Comparison of ENCODE assay signal across 24 cellular contexts in the genomic region with DNA sequence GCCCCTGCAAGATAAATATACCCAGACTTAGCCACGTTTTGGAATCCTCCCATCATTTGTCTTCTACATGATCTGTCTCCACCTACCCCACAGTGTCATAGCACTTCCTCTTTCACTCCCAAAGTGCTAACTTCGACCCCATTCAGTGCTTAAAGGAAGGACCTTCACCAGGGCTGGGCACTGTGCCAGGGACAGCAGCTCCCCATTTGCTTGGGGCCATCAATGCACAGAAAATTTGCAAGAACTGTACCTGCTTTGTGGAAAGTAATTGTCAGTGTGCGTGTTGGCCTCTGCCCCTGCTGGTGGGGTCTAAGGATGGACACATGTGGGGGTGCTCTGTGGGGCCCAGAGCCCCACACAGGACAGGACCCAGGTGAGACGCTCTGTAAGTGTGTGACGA. TPM values are rescaled to one million over a fixed set of nuclear protein-coding genes. Genes with fewer than 3 reads are reported as not detected.
DNase-seq lines count a peak whose midpoint lies in the region; ATAC-seq, FAIRE-seq and TF ChIP-seq lines count a peak whose summit lies in the region.
"Had no signal": no experiment of that assay in that cellular context is flagged by ENCODE, and none has a peak within 500 bp of the region (broad histone marks: within the 10 kb centered on the region; RNA-seq: fewer than 3 reads in every experiment).

No MANE protein-coding gene starts in this region.

- DNase-seq in right atrium auricular region (ENCODE audit: low spot score) = peak; percentile 42
- DNase-seq in left cardiac atrium = no peak
- DNase-seq in OCI-LY7 (ENCODE audit: low spot score) = peak; percentile 1
- no peak for DNase-seq in GM12878 (ENCODE audit: low read depth, low spot score)
- DNase-seq in H54 (ENCODE audit: insufficient read length, low spot score) = no peak
- DNase-seq: activated B cell treated with CpG ODN at 0.5 μM for 24 hours; activated CD4-positive, alpha-beta T cell treated with anti-CD3 and anti-CD28 coated beads, Interleukin-2, amount 50 U/mL, for 48 hours; activated naive CD4-positive, alpha-beta T cell; activated T-cell treated with anti-CD3 and anti-CD28 coated beads, Interleukin-2, amount 50 U/mL, for 24 hours; colonic mucosa; GM23248; NCI-H2171; NCI-H524; stimulated activated CD4-positive, alpha-beta T cell treated with anti-CD3 and anti-CD28 coated beads, Interleukin-4, amount 100 ng/mL, for 24 hours had no signal

- no TSS peak for BruUV-seq in OCI-LY7 (replicated peaks; lab: Mats Ljungman, UMichigan)
- no TSS peak for BruUV-seq in GM12878 (replicated peaks; lab: Mats Ljungman, UMichigan)

- TF ChIP-seq CTCF in right atrium auricular region (IDR thresholded peaks at IDR 0.05) = no peak
- TF ChIP-seq CTCF in OCI-LY7 (conservative IDR thresholded peaks at IDR 0.05; ENCODE audit: low read length) = no peak
- no peak for TF ChIP-seq CTCF in GM12878 (IDR thresholded peaks at IDR 0.05 in 2 of 3, conservative IDR thresholded peaks at IDR 0.05 in 1 of 3; ENCODE audit: control insufficient read depth in 2 of 3, extremely low read depth in 1 of 3, insufficient read depth in 1 of 3, low read depth in 3 of 3, low read length in 3 of 3)

- ATAC-seq in left cardiac atrium (no peak), GM12878 (no peak), GM21717 (IDR thresholded peaks at IDR 0.05; ENCODE audit: unreplicated experiment) (no peak), GM21528 (IDR thresholded peaks at IDR 0.05; ENCODE audit: low FRiP score, unreplicated experiment) (no peak), GM19351 (IDR thresholded peaks at IDR 0.05; ENCODE audit: unreplicated experiment) (no peak)

- TF ChIP-seq POLR2A in GM12878 (IDR thresholded peaks at IDR 0.05; ENCODE audit: low read depth, low read length) (no peak), H54 (IDR thresholded peaks at IDR 0.05; ENCODE audit: low read depth, low read length) (no peak)

- H3K9me3 ChIP-seq in right atrium auricular region (no peaks in the 10 kb centered on the region), OCI-LY7 (ENCODE audit: low read length) (no peaks in the 10 kb centered on the region), GM12878 (replicated peaks; ENCODE audit: control insufficient read depth, insufficient read depth, low read length) (no peaks in the 10 kb centered on the region)
- H3K9me3 ChIP-seq: breast epithelium, colonic mucosa, SJSA1 had no signal

- CTCF ChIA-PET in OCI-LY7 (lab: Charles Lee; ENCODE audit: unreplicated experiment) (no interaction called here), GM12878 (lab: Yijun Ruan, JAX) (no interaction called here)

- H3K36me3 ChIP-seq in right atrium auricular region (no peaks in the 10 kb centered on the region), OCI-LY7 (ENCODE audit: insufficient read depth, low read length) (no peaks in the 10 kb centered on the region), GM12878 (ENCODE audit: control insufficient read depth in 2 of 2, insufficient read depth in 2 of 2, low read length in 1 of 2) (no peaks in the 10 kb centered on the region)
- H3K36me3 ChIP-seq: breast epithelium, colonic mucosa, SJSA1, tibial nerve had no signal

- no peak for FAIRE-seq in GM12878 (lab: Jason Lieb, UNC)
- no peak for FAIRE-seq in H54 (lab: Jason Lieb, UNC)
- FAIRE-seq: A204.1, endometrium, HTR-8/SVneo had no signal

- no peaks in the 10 kb centered on the region for H4K20me1 ChIP-seq in OCI-LY7 (ENCODE audit: insufficient read depth, low read length)
- H4K20me1 ChIP-seq in GM12878 (ENCODE audit: control insufficient read depth, insufficient read depth) = no peaks in the 10 kb centered on the region

- H3K27me3 ChIP-seq in right atrium auricular region (no peaks in the 10 kb centered on the region), GM12878 (replicated peaks in 1 of 2; ENCODE audit: control insufficient read depth in 2 of 2, insufficient read depth in 2 of 2, low read length in 1 of 2) (0 out of 4 replicates have a peak, but pooled peaks cover 0 to 2% of the 10 kb centered on the region in 2 experiments)
- H3K27me3 ChIP-seq: colonic mucosa, tibial nerve had no signal

- intact Hi-C loops in left cardiac atrium (cut with DNase I) = no loop called here
- intact Hi-C loops in OCI-LY7 (cut with micrococcal nuclease; ENCODE audit: unreplicated experiment) = no loop called here
- intact Hi-C loops in GM12878 (cut with micrococcal nuclease; ENCODE audit: unreplicated experiment) = loop anchor here (5.0 kb wide), 1 partner anchor 50 kb away; no protein-coding TSS in a partner anchor

- H3K4me1 ChIP-seq in right atrium auricular region (no peaks in the 10 kb centered on the region), OCI-LY7 (ENCODE audit: insufficient read depth, low read length, poor library complexity, severe bottlenecking) (no peaks in the 10 kb centered on the region), GM12878 (ENCODE audit: control insufficient read depth, insufficient read depth, low read length) (no peaks in the 10 kb centered on the region)
- H3K4me1 ChIP-seq: breast epithelium, colonic mucosa, SJSA1, tibial nerve had no signal

- no peak for TF ChIP-seq EP300 in GM12878 (IDR thresholded peaks at IDR 0.05; ENCODE audit: borderline replicate concordance in 1 of 2, control insufficient read depth in 1 of 2, low read depth in 2 of 2, low read length in 2 of 2)

- H2AFZ ChIP-seq in OCI-LY7 (ENCODE audit: low read length) (no peak overlapping the region), GM12878 (ENCODE audit: control insufficient read depth, low read depth, low read length) (no peak overlapping the region)
- H2AFZ ChIP-seq: GM23248 had no signal

- POLR2A ChIA-PET in OCI-LY7 (lab: Charles Lee) (no interaction called here), GM12878 (lab: Charles Lee) (no interaction called here)

- no peaks in the 10 kb centered on the region for H3K9me2 ChIP-seq in OCI-LY7 (ENCODE audit: insufficient read depth, low read length)

- RAD21 ChIA-PET in GM12878 (lab: Charles Lee; ENCODE audit: unreplicated experiment) = no interaction called here

- H3K79me2 ChIP-seq in OCI-LY7 (ENCODE audit: insufficient read depth, low read depth, low read length) = no peaks in the 10 kb centered on the region
- no peaks in the 10 kb centered on the region for H3K79me2 ChIP-seq in GM12878 (ENCODE audit: control insufficient read depth, insufficient read depth, low read length)

- in situ Hi-C loops in GM12878 (cut with MboI) = no loop called here

- SMC1A ChIA-PET in GM12878 (lab: Charles Lee; ENCODE audit: uncharacterized antibody, unreplicated experiment) = no interaction called here

- no peak for TF ChIP-seq RAD21 in GM12878 (IDR thresholded peaks at IDR 0.05; ENCODE audit: insufficient read depth, low read depth, low read length)

- H3K4me3 ChIP-seq in right atrium auricular region (no peak overlapping the region), OCI-LY7 (ENCODE audit: low read depth, low read length, poor library complexity, severe bottlenecking) (no peak overlapping the region), GM12878 (no peak overlapping the region)
- H3K4me3 ChIP-seq: breast epithelium, colonic mucosa, GM23248, SJSA1, tibial nerve had no signal

- H3K9ac ChIP-seq in GM12878 (ENCODE audit: control insufficient read depth, insufficient read depth, low read length) = no peak overlapping the region
- H3K9ac ChIP-seq: GM23248 had no signal

- WGBS in GM12878 (ENCODE audit: insufficient coverage, insufficient replicate concordance, low lambda C conversion rate, missing lambda C conversion rate) = 2% methylated on average over 5 of the region's 5 CpGs

- H3K27ac ChIP-seq in right atrium auricular region (no peak overlapping the region), OCI-LY7 (ENCODE audit: low read depth, low read length, poor library complexity, severe bottlenecking) (no peak overlapping the region), GM12878 (ENCODE audit: control insufficient read depth, insufficient read depth) (no peak overlapping the region)
- H3K27ac ChIP-seq: breast epithelium, colonic mucosa, GM23248, SJSA1, tibial nerve had no signal

- H3K4me2 ChIP-seq in OCI-LY7 (ENCODE audit: low read length) = no peak overlapping the region
- no peak overlapping the region for H3K4me2 ChIP-seq in GM12878 (ENCODE audit: control insufficient read depth, insufficient read depth)

RNA-seq across cellular contexts. Expression of a gene that starts 5.2 kb away (rescaled TPM):
- total RNA-seq in right atrium auricular region = not detected
- not detected for total RNA-seq in left cardiac atrium
- total RNA-seq in OCI-LY7 (2014; rRNA removed; shearing (Covaris generic)) = not detected in 2 replicates
- total RNA-seq in OCI-LY7 (2022) = not detected in 2 replicates
- not detected in 2 replicates for total RNA-seq in GM12878 (2013; cell fraction: nucleolus; rRNA removed)
- not detected in 2 replicates for total RNA-seq in GM12878 (2014; rRNA removed)
- total RNA-seq in GM12878 (2014; rRNA removed; fragmentation: Illumina TruSeq; extraction: Trizol) = not detected in 2 replicates
- total RNA-seq in GM12878 (2021) = not detected in 2 replicates
- not detected for polyA plus RNA-seq in GM12878 (2011; ENCODE audit: low read depth)
- not detected in 2 replicates for polyA plus RNA-seq in GM12878 (2011; rRNA removed)
- not detected in 2 replicates for polyA plus RNA-seq in GM12878 (2011; cell fraction: cytosol; rRNA removed)
- not detected in 2 replicates for polyA plus RNA-seq in GM12878 (2011; cell fraction: nucleus; rRNA removed)
- not detected in 2 replicates for polyA plus RNA-seq in GM12878 (2012)
- polyA plus RNA-seq in GM12878 (2014; fragmentation: Illumina TruSeq; extraction: Trizol) = not detected in 2 replicates
- not detected for polyA plus RNA-seq in GM12878 (2014; fragmentation: Nextera tagmentation; extraction: Ambion mirVana)
- polyA plus RNA-seq in GM12878 (2014; rRNA removed) = not detected in 2 replicates
- not detected for polyA plus RNA-seq in GM12878 (2016; fragmentation: Nextera tagmentation; extraction: Ambion mirVana)
- not detected in 2 replicates for polyA minus RNA-seq in GM12878 (2011; rRNA and poly(A)+ RNA removed)
- not detected in 2 replicates for polyA minus RNA-seq in GM12878 (2011; cell fraction: cytosol; rRNA and poly(A)+ RNA removed)
- polyA minus RNA-seq in GM12878 (2011; cell fraction: nucleus; rRNA and poly(A)+ RNA removed) = not detected in 2 replicates
- total RNA-seq: activated B cell treated with CpG ODN at 0.5 μM for 24 hours, breast epithelium, colonic mucosa, GM23248, myocyte, SJSA1 had no signal
- polyA plus RNA-seq: GM23248 had no signal

RNA-seq across cellular contexts. Expression of a gene that starts 54.4 kb away (rescaled TPM):
- total RNA-seq in right atrium auricular region = not detected
- total RNA-seq in left cardiac atrium = not detected
- total RNA-seq in OCI-LY7 (2014; rRNA removed; shearing (Covaris generic)) = not detected in 2 replicates
- total RNA-seq in OCI-LY7 (2022) = not detected in 2 replicates
- total RNA-seq in GM12878 (2013; cell fraction: nucleolus; rRNA removed) = not detected in 2 replicates
- not detected in 2 replicates for total RNA-seq in GM12878 (2014; rRNA removed)
- not detected in 2 replicates for total RNA-seq in GM12878 (2014; rRNA removed; fragmentation: Illumina TruSeq; extraction: Trizol)
- not detected in 2 replicates for total RNA-seq in GM12878 (2021)
- polyA plus RNA-seq in GM12878 (2011; ENCODE audit: low read depth) = not detected
- polyA plus RNA-seq in GM12878 (2011; rRNA removed) = not detected in 2 replicates
- polyA plus RNA-seq in GM12878 (2011; cell fraction: cytosol; rRNA removed) = not detected in 2 replicates
- polyA plus RNA-seq in GM12878 (2011; cell fraction: nucleus; rRNA removed) = not detected in 2 replicates
- not detected in 2 replicates for polyA plus RNA-seq in GM12878 (2012)
- polyA plus RNA-seq in GM12878 (2014; fragmentation: Illumina TruSeq; extraction: Trizol) = not detected in 2 replicates
- not detected for polyA plus RNA-seq in GM12878 (2014; fragmentation: Nextera tagmentation; extraction: Ambion mirVana)
- polyA plus RNA-seq in GM12878 (2014; rRNA removed) = not detected in 2 replicates
- not detected for polyA plus RNA-seq in GM12878 (2016; fragmentation: Nextera tagmentation; extraction: Ambion mirVana)
- not detected in 2 replicates for polyA minus RNA-seq in GM12878 (2011; rRNA and poly(A)+ RNA removed)
- polyA minus RNA-seq in GM12878 (2011; cell fraction: cytosol; rRNA and poly(A)+ RNA removed) = not detected in 2 replicates
- not detected in 2 replicates for polyA minus RNA-seq in GM12878 (2011; cell fraction: nucleus; rRNA and poly(A)+ RNA removed)
- total RNA-seq: activated B cell treated with CpG ODN at 0.5 μM for 24 hours, breast epithelium, colonic mucosa, GM23248, myocyte, SJSA1, tibial nerve had no signal
- polyA plus RNA-seq: GM23248 had no signal

Comparison
In these comparisons a context has a peak if more than half of its experiments do, and no peak if none do; other contexts are left out.
1. DNase-seq: peak in right atrium auricular region (single experiment) and OCI-LY7 (single experiment); none in left cardiac atrium (single experiment), GM12878 (single experiment) and H54 (single experiment).